ENCODE assay signal across 16 cellular contexts in genomic region chr3:8536106-8537052, GRCh38. TPM values are rescaled to one million over a fixed set of nuclear protein-coding genes. Genes with fewer than 3 reads are reported as not detected.
A peak's percentile ranks its signal among the peaks of the same experiment; 100 is the strongest.
DNase-seq lines count a peak whose midpoint lies in the region; ATAC-seq and TF ChIP-seq lines count a peak whose summit lies in the region.
"Had no signal": no experiment of that assay in that cellular context is flagged by ENCODE, and none has a peak within 500 bp of the region (broad histone marks: within the 10 kb centered on the region; RNA-seq: fewer than 3 reads in every experiment).

No MANE protein-coding gene starts in this region.

- DNase-seq in AG10803 (ENCODE audit: low read depth) (peak; percentile 94), NCI-H226 (peak; percentile 33), fibroblast of gingiva (ENCODE audit: low read depth) (peak; percentile 42), nephron progenitor cell (no peak), hepatocyte (ENCODE audit: low spot score) (no peak), HuH-7 (ENCODE audit: low spot score) (no peak), Karpas-422 (no peak)
- DNase-seq: activated B cell treated with CpG ODN at 0.5 μM for 24 hours; activated CD8-positive, alpha-beta memory T cell treated with anti-CD3 and anti-CD28 coated beads, Interleukin-2, amount 50 U/mL, for 4 hours; activated naive CD4-positive, alpha-beta T cell treated with anti-CD3 and anti-CD28 coated beads, Interleukin-2, amount 50 U/mL, for 16 hours; Calu3; MV-4-11; NCI-H82; stimulated activated CD4-positive, alpha-beta T cell treated with anti-CD3 and anti-CD28 coated beads, Interleukin-12 subunit alpha, Interleukin-12 subunit beta, amount 100 ng/mL, for 4 hours; stomach had no signal

- H3K4me2 ChIP-seq in hepatocyte (no peak overlapping the region), Karpas-422 (ENCODE audit: low read depth, low read length, poor library complexity, severe bottlenecking) (no peak overlapping the region)

- H3K9me2 ChIP-seq in hepatocyte (replicated peaks; ENCODE audit: insufficient read depth) (no peaks in the 10 kb centered on the region), Karpas-422 (replicated peaks; ENCODE audit: insufficient read depth, low read length) (no peaks in the 10 kb centered on the region)

- H3K36me3 Mint-ChIP-seq in nephron progenitor cell (ENCODE audit: low read depth), result peaks cover 29% of the 10 kb centered on the region

- H3K4me3 ChIP-seq in AG10803 (ENCODE audit: low read length) (no peak overlapping the region), hepatocyte (no peak overlapping the region), Karpas-422 (ENCODE audit: low read length) (no peak overlapping the region)
- H3K4me3 ChIP-seq: stomach had no signal

- no peaks in the 10 kb centered on the region for H3K9me3 ChIP-seq in hepatocyte (ENCODE audit: low read depth)
- H3K9me3 ChIP-seq in Karpas-422 (ENCODE audit: low read length), result no peaks in the 10 kb centered on the region
- H3K9me3 ChIP-seq: stomach had no signal

- H2AFZ ChIP-seq in hepatocyte (no peak overlapping the region), Karpas-422 (ENCODE audit: low read length) (no peak overlapping the region)

- H3K4me1 ChIP-seq in hepatocyte (ENCODE audit: insufficient read depth), result peaks cover 10% of the 10 kb centered on the region
- H3K4me1 ChIP-seq in Karpas-422 (ENCODE audit: low read length), result no peaks in the 10 kb centered on the region

- peaks cover 3% of the 10 kb centered on the region for H3K27me3 Mint-ChIP-seq in nephron progenitor cell (ENCODE audit: low read depth, poor library complexity)

- peaks cover 73% of the 10 kb centered on the region for H3K4me1 Mint-ChIP-seq in nephron progenitor cell
- H3K4me1 Mint-ChIP-seq: activated B cell treated with CpG ODN at 0.5 μM for 24 hours had no signal

- no peaks in the 10 kb centered on the region for H4K20me1 ChIP-seq in hepatocyte (ENCODE audit: insufficient read depth, poor library complexity, severe bottlenecking)
- H4K20me1 ChIP-seq in Karpas-422 (ENCODE audit: insufficient read depth, low read depth, low read length), result no peaks in the 10 kb centered on the region

- peaks cover 7% of the 10 kb centered on the region for H3K9me3 Mint-ChIP-seq in nephron progenitor cell
- H3K9me3 Mint-ChIP-seq: activated B cell treated with CpG ODN at 0.5 μM for 24 hours had no signal

- H3K79me2 ChIP-seq in hepatocyte (peaks cover 5% of the 10 kb centered on the region), Karpas-422 (ENCODE audit: low read length) (no peaks in the 10 kb centered on the region)

- H3K27me3 ChIP-seq in hepatocyte, result no peaks in the 10 kb centered on the region
- H3K27me3 ChIP-seq in Karpas-422 (ENCODE audit: low read length), result no peaks in the 10 kb centered on the region
- H3K27me3 ChIP-seq: stomach had no signal

- H3K27ac Mint-ChIP-seq in nephron progenitor cell, result peak overlapping the region; percentile 45
- H3K27ac Mint-ChIP-seq: activated B cell treated with CpG ODN at 0.5 μM for 24 hours had no signal

- H3K9ac ChIP-seq in Karpas-422 (ENCODE audit: low read length), result no peak overlapping the region

- WGBS in hepatocyte (ENCODE audit: low lambda C conversion rate, missing lambda C conversion rate), result 79% methylated on average over 8 of the region's 8 CpGs

- no peak overlapping the region for H3K4me3 Mint-ChIP-seq in nephron progenitor cell
- H3K4me3 Mint-ChIP-seq: activated B cell treated with CpG ODN at 0.5 μM for 24 hours had no signal

- H3K27ac ChIP-seq in hepatocyte (no peak overlapping the region), Karpas-422 (ENCODE audit: low read length) (no peak overlapping the region)

- ATAC-seq in GM18870 (IDR thresholded peaks at IDR 0.05; ENCODE audit: unreplicated experiment), result no peak

- TF ChIP-seq CTCF in AG10803 (conservative IDR thresholded peaks at IDR 0.05; ENCODE audit: low read length) (no peak), nephron progenitor cell (IDR thresholded peaks at IDR 0.05) (no peak), hepatocyte (IDR thresholded peaks at IDR 0.05; ENCODE audit: poor library complexity) (no peak)

- H3K36me3 ChIP-seq in hepatocyte (replicated peaks; ENCODE audit: insufficient read depth, low read depth) (no peaks in the 10 kb centered on the region), Karpas-422 (ENCODE audit: insufficient read depth, low read length) (no peaks in the 10 kb centered on the region)

RNA-seq across cellular contexts. Expression of gene LMCD1, which starts 34.8 kb away (rescaled TPM):
- 185 and 195 TPM in 2 replicates for total RNA-seq in hepatocyte
- 325 and 347 TPM in 2 replicates for polyA plus RNA-seq in hepatocyte
- not detected in 2 replicates for total RNA-seq in Karpas-422 (2014; rRNA removed; shearing (Covaris generic); ENCODE audit: low replicate concordance)

Comparison
In these comparisons a context has a peak if more than half of its experiments do, and no peak if none do; other contexts are left out.
1. DNase-seq: peak in AG10803 (single experiment), NCI-H226 (single experiment) and fibroblast of gingiva (single experiment); none in nephron progenitor cell (single experiment), hepatocyte (single experiment), HuH-7 (single experiment) and Karpas-422 (single experiment).
2. RNA of gene LMCD1, which starts 34.8 kb away (total RNA-seq): 185 to 195 TPM in hepatocyte; not detected in Karpas-422; every median in the first group is over 100 times any median in the second.